ENCODE assay signal across 8 cellular contexts in the genomic region with DNA sequence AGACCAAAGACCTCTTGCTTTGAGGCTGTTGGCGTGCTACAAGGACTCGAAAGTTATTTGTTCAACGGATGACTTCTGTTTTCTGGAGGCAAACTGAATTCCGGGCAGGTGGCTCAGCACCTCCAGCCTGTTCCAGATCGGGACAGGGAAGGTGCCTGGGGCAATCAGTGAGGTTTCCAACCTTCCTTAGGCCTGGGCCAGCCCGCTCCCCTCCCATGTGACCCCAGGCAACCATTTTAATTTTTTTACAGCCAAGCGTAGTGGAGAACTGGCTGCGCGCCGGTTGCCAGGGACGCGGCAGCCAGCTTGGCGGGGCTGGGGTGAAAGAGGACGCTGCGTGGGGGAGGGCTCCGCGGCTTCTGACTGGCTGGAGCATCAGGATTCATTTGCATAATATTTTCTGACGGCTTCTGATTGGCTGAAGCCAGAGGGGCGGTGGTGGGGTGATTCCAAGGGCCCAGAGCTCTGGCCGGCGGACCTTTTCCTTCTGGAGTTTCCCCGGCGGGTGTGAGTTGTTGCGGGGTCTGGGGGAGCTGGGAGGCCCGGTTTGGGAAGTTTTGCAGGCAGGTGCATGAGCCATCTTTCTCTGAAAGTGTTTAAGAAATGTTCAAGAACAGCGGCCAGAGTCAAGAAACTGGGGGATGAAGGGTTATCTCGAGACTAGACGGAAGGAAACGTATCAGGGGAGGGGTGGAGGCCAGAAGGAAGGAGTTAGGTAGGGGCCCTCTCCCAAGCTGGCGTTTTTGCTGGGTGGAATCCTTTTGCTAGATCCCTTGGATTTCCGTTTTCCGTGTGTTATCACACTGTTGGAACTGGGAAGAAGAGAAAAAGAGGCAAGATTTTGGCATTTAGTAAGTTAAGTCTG. TPM values are rescaled to one million over a fixed set of nuclear protein-coding genes. Genes with fewer than 3 reads are reported as not detected.
DNase-seq lines count a peak whose midpoint lies in the region; ATAC-seq and TF ChIP-seq lines count a peak whose summit lies in the region.

A gene with protein sequence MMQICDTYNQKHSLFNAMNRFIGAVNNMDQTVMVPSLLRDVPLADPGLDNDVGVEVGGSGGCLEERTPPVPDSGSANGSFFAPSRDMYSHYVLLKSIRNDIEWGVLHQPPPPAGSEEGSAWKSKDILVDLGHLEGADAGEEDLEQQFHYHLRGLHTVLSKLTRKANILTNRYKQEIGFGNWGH (plus strand): TSS at position 479 of the 865 bp plus-strand sequence. CDS start 3,488 bp downstream, outside the sequence.

- H3K27me3 Mint-ChIP-seq in activated naive CD8-positive, alpha-beta T cell treated with anti-CD3 and anti-CD28 coated beads for 36 hours: peaks cover 8% of the 10 kb centered on the region
- peaks cover 4% of the 10 kb centered on the region for H3K27me3 Mint-ChIP-seq in neural progenitor cell (ENCODE audit: insufficient read depth, low read depth)

- no peaks in the 10 kb centered on the region for H4K20me1 ChIP-seq in SK-N-SH (ENCODE audit: insufficient read depth)
- peaks cover 8% of the 10 kb centered on the region for H4K20me1 ChIP-seq in neural progenitor cell (ENCODE audit: low read depth)

- H3K27ac ChIP-seq in SK-N-SH (ENCODE audit: low read depth in 2 of 2, low read length in 1 of 2): peak within 1 kb of the TSS; percentile 62 to 82
- H3K27ac ChIP-seq in neural progenitor cell: peak within 1 kb of the TSS; percentile 77
- H3K27ac ChIP-seq in testis: peak within 1 kb of the TSS; percentile 63 to 84

- no peak for TF ChIP-seq CTCF in BE2C (IDR thresholded peaks at IDR 0.05; ENCODE audit: low read depth, low read length)
- TF ChIP-seq CTCF in SK-N-SH (IDR thresholded peaks at IDR 0.05): no peak
- no peak for TF ChIP-seq CTCF in neural progenitor cell (IDR thresholded peaks at IDR 0.05)
- no peak for TF ChIP-seq CTCF in testis (IDR thresholded peaks at IDR 0.05)

- H3K4me1 ChIP-seq in BE2C (peaks cover 3% of the 10 kb centered on the region; the same call in 1 of the 2 replicates), SK-N-SH (ENCODE audit: control insufficient read depth in 1 of 2, insufficient read depth in 2 of 2, low read depth in 1 of 2, low read length in 1 of 2) (peaks cover 0 to 4% of the 10 kb centered on the region in 2 experiments; a peak in 1 of 4 replicates), neural progenitor cell (peaks cover 5% of the 10 kb centered on the region), testis (no peaks in the 10 kb centered on the region)

- no peaks in the 10 kb centered on the region for H3K9me3 Mint-ChIP-seq in activated naive CD8-positive, alpha-beta T cell treated with anti-CD3 and anti-CD28 coated beads for 36 hours
- peaks cover 3% of the 10 kb centered on the region for H3K9me3 Mint-ChIP-seq in neural progenitor cell

- peak within 1 kb of the TSS; percentile 82 for H3K4me3 ChIP-seq in BE2C (ENCODE audit: low read depth, low read length)
- peak within 1 kb of the TSS; percentile 40 to 63 for H3K4me3 ChIP-seq in SK-N-SH (ENCODE audit: low read depth in 2 of 2, low read length in 1 of 2)
- H3K4me3 ChIP-seq in neural progenitor cell: peak within 1 kb of the TSS; percentile 72
- H3K4me3 ChIP-seq in testis: peak within 1 kb of the TSS; percentile 40 to 80

- TF ChIP-seq EP300 in SK-N-SH (IDR thresholded peaks at IDR 0.05; ENCODE audit: borderline replicate concordance in 1 of 2, low read depth in 1 of 2, low read length in 1 of 2): peak in 1 of 2 experiments; percentile 53; a peak in 2 of 4 replicates

- H3K4me2 ChIP-seq in SK-N-SH (peak within 1 kb of the TSS; percentile 79), neural progenitor cell (peak within 1 kb of the TSS; percentile 86)

- no peaks in the 10 kb centered on the region for H3K27me3 ChIP-seq in BE2C
- H3K27me3 ChIP-seq in SK-N-SH (ENCODE audit: insufficient read depth): no peaks in the 10 kb centered on the region
- no peaks in the 10 kb centered on the region for H3K27me3 ChIP-seq in neural progenitor cell
- no peaks in the 10 kb centered on the region for H3K27me3 ChIP-seq in testis

- TF ChIP-seq RAD21 in SK-N-SH (IDR thresholded peaks at IDR 0.05; ENCODE audit: low read length): no peak

- peak within 1 kb of the TSS; percentile 38; the same call in 1 of the 2 replicates for H2AFZ ChIP-seq in SK-N-SH (ENCODE audit: low read depth)
- H2AFZ ChIP-seq in neural progenitor cell (replicated peaks): peak within 1 kb of the TSS; percentile 58

- intact Hi-C loops in testis (cut with DNase I; ENCODE audit: low total_unique reads): no loop called here

- H3K9me3 ChIP-seq in BE2C: no peaks in the 10 kb centered on the region
- H3K9me3 ChIP-seq in SK-N-SH: no peaks in the 10 kb centered on the region
- peaks cover 4% of the 10 kb centered on the region for H3K9me3 ChIP-seq in neural progenitor cell (ENCODE audit: low read depth)
- H3K9me3 ChIP-seq in testis: no peaks in the 10 kb centered on the region

- POLR2A ChIA-PET in SK-N-SH (lab: Yijun Ruan, JAX): interaction anchor here (0.6 to 1.0 kb wide), 3 partner anchors 348 to 394 kb away, joined by 3 to 4 read pairs (median 3); no protein-coding TSS in a partner anchor

- H3K36me3 ChIP-seq in BE2C: peaks cover 14% of the 10 kb centered on the region
- H3K36me3 ChIP-seq in SK-N-SH (replicated peaks in 1 of 2; ENCODE audit: control insufficient read depth in 1 of 2, insufficient read depth in 2 of 2, low read length in 1 of 2): peaks cover 0 to under 1% of the 10 kb centered on the region in 2 experiments
- no peaks in the 10 kb centered on the region for H3K36me3 ChIP-seq in neural progenitor cell
- H3K36me3 ChIP-seq in testis (ENCODE audit: low read depth, missing control alignments): no peaks in the 10 kb centered on the region

- H3K79me2 ChIP-seq in SK-N-SH (ENCODE audit: insufficient read depth) (peaks cover 27% of the 10 kb centered on the region), neural progenitor cell (ENCODE audit: low read depth) (peaks cover 41% of the 10 kb centered on the region)

- WGBS in SK-N-SH (ENCODE audit: low lambda C conversion rate): 11% methylated on average over 20 of the region's 32 CpGs
- 1 to 7% methylated on average over 13 to 27 of the region's 32 CpGs for WGBS in testis, 2 donors

- H3F3A ChIP-seq in SK-N-SH (replicated peaks; ENCODE audit: insufficient read depth) (peaks cover 31% of the 10 kb centered on the region), neural progenitor cell (ENCODE audit: low read depth) (peaks cover 22% of the 10 kb centered on the region)

- peaks cover 40% of the 10 kb centered on the region for H3K36me3 Mint-ChIP-seq in activated naive CD8-positive, alpha-beta T cell treated with anti-CD3 and anti-CD28 coated beads for 36 hours
- no peaks in the 10 kb centered on the region for H3K36me3 Mint-ChIP-seq in neural progenitor cell

- H3K27ac Mint-ChIP-seq in activated naive CD8-positive, alpha-beta T cell treated with anti-CD3 and anti-CD28 coated beads for 36 hours: peak within 1 kb of the TSS; percentile 94
- H3K27ac Mint-ChIP-seq in neural progenitor cell: peak within 1 kb of the TSS; percentile 99

- TF ChIP-seq POLR2A in testis (IDR thresholded peaks at IDR 0.05): no peak

- H3K4me1 Mint-ChIP-seq in activated naive CD8-positive, alpha-beta T cell treated with anti-CD3 and anti-CD28 coated beads for 36 hours: peaks cover 6% of the 10 kb centered on the region
- H3K4me1 Mint-ChIP-seq in neural progenitor cell: peaks cover 11% of the 10 kb centered on the region

- DNase-seq in BE2C (peak; percentile 92), LHCN-M2 (ENCODE audit: low read depth) (peak; percentile 90), SK-N-SH (peak; percentile 85), germinal center (ENCODE audit: low spot score) (peak; percentile 80), neural progenitor cell (ENCODE audit: low spot score) (peak; percentile 91), testis (peak; percentile 93)
- DNase-seq in activated naive CD8-positive, alpha-beta T cell treated with anti-CD3 and anti-CD28 coated beads for 36 hours: peak; percentile 84

- peak; percentile 36 for ATAC-seq in GM21381 (IDR thresholded peaks at IDR 0.05; ENCODE audit: unreplicated experiment)

- no peaks in the 10 kb centered on the region for H3K9me2 ChIP-seq in SK-N-SH

- CTCF ChIA-PET in SK-N-SH (lab: Yijun Ruan, JAX): interaction anchor here (7.0 kb wide), 1 partner anchor 350 kb away, joined by 36 read pairs; no protein-coding TSS in a partner anchor

- H3K9ac ChIP-seq in SK-N-SH (peak within 1 kb of the TSS; percentile 61; the same call in 1 of the 2 replicates), neural progenitor cell (peak within 1 kb of the TSS; percentile 44)

- H3K4me3 Mint-ChIP-seq in activated naive CD8-positive, alpha-beta T cell treated with anti-CD3 and anti-CD28 coated beads for 36 hours: peak within 1 kb of the TSS; percentile 95
- peak within 1 kb of the TSS; percentile 97 for H3K4me3 Mint-ChIP-seq in neural progenitor cell

TF ChIP-seq in SK-N-SH, 30 proteins besides CTCF, POLR2A, EP300 and RAD21 (continues in another document):
- no peak for TF ChIP-seq FOSL2 (IDR thresholded peaks at IDR 0.05; ENCODE audit: borderline replicate concordance, low read depth)
- TF ChIP-seq GATA2 (CRISPR knock-in tag; IDR thresholded peaks at IDR 0.05): no peak
- TF ChIP-seq NFIC (IDR thresholded peaks at IDR 0.05; ENCODE audit: borderline replicate concordance): peak; percentile 72; the same call in 1 of the 2 replicates
- TF ChIP-seq MXI1 (IDR thresholded peaks at IDR 0.05; ENCODE audit: low read depth, low read length): no peak; the same call in 1 of the 2 replicates
- TF ChIP-seq TAF1 (IDR thresholded peaks at IDR 0.05; ENCODE audit: borderline replicate concordance, low read depth, low read length): 0 out of 2 replicates have a peak, but pooled peaks have one; percentile 43
- TF ChIP-seq, protein P1, sequence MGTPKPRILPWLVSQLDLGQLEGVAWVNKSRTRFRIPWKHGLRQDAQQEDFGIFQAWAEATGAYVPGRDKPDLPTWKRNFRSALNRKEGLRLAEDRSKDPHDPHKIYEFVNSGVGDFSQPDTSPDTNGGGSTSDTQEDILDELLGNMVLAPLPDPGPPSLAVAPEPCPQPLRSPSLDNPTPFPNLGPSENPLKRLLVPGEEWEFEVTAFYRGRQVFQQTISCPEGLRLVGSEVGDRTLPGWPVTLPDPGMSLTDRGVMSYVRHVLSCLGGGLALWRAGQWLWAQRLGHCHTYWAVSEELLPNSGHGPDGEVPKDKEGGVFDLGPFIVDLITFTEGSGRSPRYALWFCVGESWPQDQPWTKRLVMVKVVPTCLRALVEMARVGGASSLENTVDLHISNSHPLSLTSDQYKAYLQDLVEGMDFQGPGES (IDR thresholded peaks at IDR 0.05; ENCODE audit: low read depth, low read length): no peak

RNA-seq across cellular contexts. Expression of the gene that starts here (rescaled TPM):
- 282 TPM for polyA plus RNA-seq in BE2C (2012; ENCODE audit: insufficient read depth, insufficient read length, low read depth)
- total RNA-seq in LHCN-M2 (2014; rRNA removed): 82.5 and 85.0 TPM in 2 replicates
- polyA plus RNA-seq in LHCN-M2 (2012): 26.3 TPM
- polyA plus RNA-seq in SK-N-SH (2012; rRNA removed): 30.9 and 35.4 TPM in 2 replicates
- polyA plus RNA-seq in SK-N-SH (2012; cell fraction: cytosol; rRNA removed): 20.1 and 26.9 TPM in 2 replicates
- polyA plus RNA-seq in SK-N-SH (2012; cell fraction: nucleus; rRNA removed): 29.1 and 29.8 TPM in 2 replicates
- total RNA-seq in activated naive CD8-positive, alpha-beta T cell treated with anti-CD3 and anti-CD28 coated beads for 36 hours: 100 to 1,000 TPM in 1 of 2 experiments, 10 to 100 TPM in 1; 97.4 to 103 TPM
- total RNA-seq in neural progenitor cell (ENCODE audit: low replicate concordance): 25.2 and 42.3 TPM in 2 replicates
- 100 to 1,000 TPM; 102 to 155 TPM for total RNA-seq in testis
- 53.4 TPM for polyA plus RNA-seq in testis (ENCODE audit: insufficient read depth, low read depth, low replicate concordance)

Comparison
In these comparisons a context has a peak if more than half of its experiments do, and no peak if none do; other contexts are left out.
1. Peak in every context shown above with its lines: DNase-seq, ATAC-seq, H3K4me3 ChIP-seq and H3K27ac ChIP-seq.